In the genomic region with DNA sequence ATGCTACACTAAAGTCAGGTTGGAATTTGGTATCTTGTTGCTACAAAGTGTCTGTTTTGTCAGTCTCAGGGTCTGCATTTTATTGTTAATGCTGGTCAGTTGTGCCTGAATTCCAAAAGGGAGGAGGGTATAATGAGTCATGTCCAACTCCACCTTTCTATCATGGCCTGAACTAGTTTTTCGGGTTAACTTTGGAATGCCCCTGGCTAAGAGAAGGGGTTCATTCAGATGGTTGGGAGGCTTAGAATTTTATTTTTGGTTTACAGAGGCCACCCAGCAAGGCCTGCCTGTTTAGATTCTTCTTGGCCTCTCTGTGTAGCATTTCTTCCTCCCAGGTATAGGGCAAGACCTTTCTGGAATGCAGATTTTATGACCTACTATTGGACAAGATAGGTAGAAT, we compare ENCODE assay signal across 19 cellular contexts.
DNase-seq lines count a peak whose midpoint lies in the region; ATAC-seq and TF ChIP-seq lines count a peak whose summit lies in the region.
"Had no signal": no experiment of that assay in that cellular context is flagged by ENCODE, and none has a peak within 500 bp of the region (broad histone marks: within the 10 kb centered on the region; RNA-seq: fewer than 3 reads in every experiment).

No MANE protein-coding gene starts in this region.

- H3F3A ChIP-seq in PC-3 (ENCODE audit: low read length, unreplicated experiment) (no peaks in the 10 kb centered on the region), smooth muscle cell (ENCODE audit: low read depth) (no peaks in the 10 kb centered on the region)

- CTCF ChIA-PET in PC-3 (lab: Charles Lee) (no interaction called here), mammary epithelial cell (lab: Charles Lee; ENCODE audit: low non-redundant PET) (no interaction called here), OCI-LY7 (lab: Charles Lee; ENCODE audit: unreplicated experiment) (no interaction called here)

- dilution Hi-C loops in mammary epithelial cell (cut with HindIII; ENCODE audit: low sequenced_read_pairs): no loop called here

- TF ChIP-seq CTCF in PC-3 (conservative IDR thresholded peaks at IDR 0.05; ENCODE audit: low read depth, low read length) (no peak), mammary epithelial cell (conservative IDR thresholded peaks at IDR 0.05 in 1 of 2, IDR thresholded peaks at IDR 0.05 in 1 of 2; ENCODE audit: extremely low read depth in 1 of 2, insufficient read depth in 1 of 2, low read depth in 1 of 2, low read length in 2 of 2) (no peak), smooth muscle cell (IDR thresholded peaks at IDR 0.05; ENCODE audit: borderline replicate concordance, insufficient read depth, poor library complexity, severe bottlenecking) (no peak), OCI-LY7 (conservative IDR thresholded peaks at IDR 0.05; ENCODE audit: low read length) (no peak)

- ATAC-seq in PC-3 (peak; percentile 48; the same call in 1 of the 2 replicates), esophagus mucosa (peak; percentile 52)
- ATAC-seq: CD8-positive, alpha-beta T cell; Right ventricle myocardium inferior had no signal

- H3K27me3 ChIP-seq in PC-3 (ENCODE audit: low read length) (no peaks in the 10 kb centered on the region), mammary epithelial cell (ENCODE audit: insufficient read depth, low read length) (no peaks in the 10 kb centered on the region), smooth muscle cell (ENCODE audit: low read depth) (no peaks in the 10 kb centered on the region)
- H3K27me3 ChIP-seq: SJCRH30 had no signal

- H3K9me3 ChIP-seq in PC-3 (ENCODE audit: low read length): no peaks in the 10 kb centered on the region
- H3K9me3 ChIP-seq in mammary epithelial cell (replicated peaks; ENCODE audit: insufficient read depth, low read length): peaks cover under 1% of the 10 kb centered on the region
- H3K9me3 ChIP-seq in smooth muscle cell (replicated peaks; ENCODE audit: low read depth): no peaks in the 10 kb centered on the region
- H3K9me3 ChIP-seq in OCI-LY7 (ENCODE audit: low read length): no peaks in the 10 kb centered on the region
- H3K9me3 ChIP-seq: SJCRH30 had no signal

- H3K36me3 ChIP-seq in PC-3 (ENCODE audit: low read depth, low read length) (no peaks in the 10 kb centered on the region), mammary epithelial cell (ENCODE audit: insufficient read depth, low read length) (no peaks in the 10 kb centered on the region), smooth muscle cell (ENCODE audit: low read depth) (no peaks in the 10 kb centered on the region), OCI-LY7 (ENCODE audit: insufficient read depth, low read length) (no peaks in the 10 kb centered on the region)
- H3K36me3 ChIP-seq: SJCRH30 had no signal

- H3K4me2 ChIP-seq in PC-3 (ENCODE audit: low read length) (peak overlapping the region; percentile 47), mammary epithelial cell (ENCODE audit: insufficient read depth, low read depth, low read length) (peak overlapping the region; percentile 27), smooth muscle cell (no peak overlapping the region), OCI-LY7 (ENCODE audit: low read length) (no peak overlapping the region)

- H3K9me2 ChIP-seq in PC-3 (replicated peaks; ENCODE audit: low read length) (no peaks in the 10 kb centered on the region), OCI-LY7 (ENCODE audit: insufficient read depth, low read length) (no peaks in the 10 kb centered on the region)

- no peaks in the 10 kb centered on the region for H3K79me2 ChIP-seq in PC-3 (ENCODE audit: low read length)
- H3K79me2 ChIP-seq in mammary epithelial cell (ENCODE audit: insufficient read depth, low read length): no peaks in the 10 kb centered on the region
- no peaks in the 10 kb centered on the region for H3K79me2 ChIP-seq in smooth muscle cell (ENCODE audit: low read depth)
- no peaks in the 10 kb centered on the region for H3K79me2 ChIP-seq in OCI-LY7 (ENCODE audit: insufficient read depth, low read depth, low read length)

- H3K27ac ChIP-seq in PC-3 (ENCODE audit: low read length): peak overlapping the region; percentile 38
- H3K27ac ChIP-seq in mammary epithelial cell (ENCODE audit: insufficient read depth, low read depth, low read length): peak overlapping the region; percentile 9
- peak overlapping the region; percentile 64 for H3K27ac ChIP-seq in smooth muscle cell (ENCODE audit: low read depth)
- H3K27ac ChIP-seq in OCI-LY7 (ENCODE audit: low read depth, low read length, poor library complexity, severe bottlenecking): no peak overlapping the region
- H3K27ac ChIP-seq: C4-2B, SJCRH30 had no signal

- H2AFZ ChIP-seq in PC-3 (ENCODE audit: low read length) (0 out of 2 replicates have a peak overlapping the region, but pooled peaks have one; percentile 46), mammary epithelial cell (ENCODE audit: low read depth, low read length) (peak overlapping the region; percentile 56), smooth muscle cell (ENCODE audit: low read depth) (no peak overlapping the region), OCI-LY7 (ENCODE audit: low read length) (no peak overlapping the region)

- H4K20me1 ChIP-seq in PC-3 (ENCODE audit: low read length): no peaks in the 10 kb centered on the region
- H4K20me1 ChIP-seq in mammary epithelial cell (ENCODE audit: insufficient read depth, low read length): no peaks in the 10 kb centered on the region
- no peaks in the 10 kb centered on the region for H4K20me1 ChIP-seq in smooth muscle cell (ENCODE audit: low read depth)
- no peaks in the 10 kb centered on the region for H4K20me1 ChIP-seq in OCI-LY7 (ENCODE audit: insufficient read depth, low read length)

- H3K9ac ChIP-seq in PC-3 (ENCODE audit: low read length) (no peak overlapping the region), mammary epithelial cell (ENCODE audit: insufficient read depth, low read length) (no peak overlapping the region), smooth muscle cell (ENCODE audit: low read depth) (peak overlapping the region; percentile 24)

- peaks cover 13% of the 10 kb centered on the region for H3K4me1 ChIP-seq in PC-3 (ENCODE audit: insufficient read depth, low read length)
- peaks cover 23% of the 10 kb centered on the region for H3K4me1 ChIP-seq in mammary epithelial cell (ENCODE audit: insufficient read depth, low read length)
- no peaks in the 10 kb centered on the region for H3K4me1 ChIP-seq in smooth muscle cell (ENCODE audit: low read depth)
- H3K4me1 ChIP-seq in OCI-LY7 (ENCODE audit: insufficient read depth, low read length, poor library complexity, severe bottlenecking): no peaks in the 10 kb centered on the region
- H3K4me1 ChIP-seq: SJCRH30 had no signal

- DNase-seq in PC-3: peak; percentile 67
- peak; percentile 66 for DNase-seq in mammary epithelial cell
- DNase-seq in smooth muscle cell (lab: John Stamatoyannopoulos, UW; ENCODE audit: unreplicated experiment): no peak
- DNase-seq in KBM-7: no peak
- DNase-seq in DMS79 (lab: John Stamatoyannopoulos, UW): no peak
- DNase-seq in OCI-LY7 (ENCODE audit: low spot score): no peak
- DNase-seq in ACHN: no peak
- DNase-seq: CD8-positive, alpha-beta T cell; DMS 273 treated with DMSO at 0.1 percent for 48 hours; DMS79 treated with DMSO at 0.1 percent for 48 hours; KG1; MM.1S; NCI-H2081; NCI-H2227 treated with DMSO at 0.1 percent for 48 hours; NCI-H526 treated with DMSO at 0.1 percent for 48 hours; SJCRH30 had no signal

- POLR2A ChIA-PET in PC-3 (lab: Charles Lee; ENCODE audit: unreplicated experiment): no interaction called here
- POLR2A ChIA-PET in OCI-LY7 (lab: Charles Lee): no interaction called here

- intact Hi-C loops in PC-3 (cut with micrococcal nuclease): no loop called here
- intact Hi-C loops in mammary epithelial cell (cut with micrococcal nuclease): no loop called here
- intact Hi-C loops in OCI-LY7 (cut with micrococcal nuclease; ENCODE audit: unreplicated experiment): no loop called here

- H3K4me3 ChIP-seq in PC-3 (ENCODE audit: low read length) (no peak overlapping the region), mammary epithelial cell (replicated peaks in 1 of 3; ENCODE audit: insufficient read depth in 1 of 3, low read depth in 2 of 3, low read length in 3 of 3) (no peak overlapping the region), smooth muscle cell (no peak overlapping the region), OCI-LY7 (ENCODE audit: low read depth, low read length, poor library complexity, severe bottlenecking) (no peak overlapping the region)
- H3K4me3 ChIP-seq: SJCRH30 had no signal

- WGBS in mammary epithelial cell (ENCODE audit: low coverage, missing lambda C conversion rate): 20% methylated on average over 1 of the region's 1 CpG
- WGBS in smooth muscle cell (ENCODE audit: low lambda C conversion rate): 64% methylated on average over 1 of the region's 1 CpG

- no TSS peak for BruUV-seq in PC-3 (replicated peaks; lab: Mats Ljungman, UMichigan)
- BruUV-seq in mammary epithelial cell (replicated peaks; lab: Mats Ljungman, UMichigan): no TSS peak
- no TSS peak for BruUV-seq in OCI-LY7 (replicated peaks; lab: Mats Ljungman, UMichigan)

- in situ Hi-C loops in mammary epithelial cell (cut with MboI; ENCODE audit: low sequenced_read_pairs in 2 of 2) (no loop called here), KBM-7 (cut with MboI; ENCODE audit: low pct_unique_long_range_greater_than_20kb, low sequenced_read_pairs) (no loop called here), ACHN (cut with HindIII; ENCODE audit: low pct_ligation_motif_present, low pct_unique_long_range_greater_than_20kb, low sequenced_read_pairs) (no loop called here)

Comparison
In these comparisons a context has a peak if more than half of its experiments do, and no peak if none do; other contexts are left out.
1. DNase-seq: peak in PC-3 (single experiment) and mammary epithelial cell (single experiment); none in smooth muscle cell (single experiment), KBM-7 (single experiment), DMS79 (single experiment), OCI-LY7 (single experiment) and ACHN (single experiment).
2. H2AFZ ChIP-seq: peak in PC-3 (single experiment) and mammary epithelial cell (single experiment); none in smooth muscle cell (single experiment) and OCI-LY7 (single experiment).
3. H3K4me2 ChIP-seq: peak in PC-3 (single experiment) and mammary epithelial cell (single experiment); none in smooth muscle cell (single experiment) and OCI-LY7 (single experiment).